In the genomic region with DNA sequence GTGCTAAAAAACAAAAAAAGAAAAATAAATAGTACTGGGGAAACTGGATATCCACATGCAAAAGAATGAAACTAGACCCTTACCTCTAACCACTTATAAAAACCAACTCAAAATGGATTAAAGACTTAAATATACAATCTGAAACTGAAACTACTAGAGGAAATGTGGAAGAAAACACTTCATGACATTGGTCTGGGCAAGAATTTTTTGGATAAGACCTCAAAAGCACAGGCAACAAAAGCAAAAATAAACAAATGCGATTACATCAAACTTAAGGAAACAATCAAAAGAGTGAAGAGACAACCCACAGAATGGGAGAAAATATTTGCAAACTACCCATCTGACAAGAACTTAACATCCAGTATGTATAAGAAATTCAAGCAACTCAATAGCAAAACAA, we compare ENCODE assay signal across 1 cellular context.
TF ChIP-seq lines count a peak whose summit lies in the region.

No MANE protein-coding gene starts in this region.

TF ChIP-seq in IMR-90, 13 proteins besides CTCF, POLR2A, EP300 and RAD21:
- TF ChIP-seq MAFK (IDR thresholded peaks at IDR 0.05; ENCODE audit: low read depth, low read length) = no peak
- TF ChIP-seq FOS (IDR thresholded peaks at IDR 0.05; ENCODE audit: low read depth, low read length) = no peak
- no peak for TF ChIP-seq SMC3 (IDR thresholded peaks at IDR 0.05; ENCODE audit: low read depth, low read length)
- no peak for TF ChIP-seq CEBPB (IDR thresholded peaks at IDR 0.05; ENCODE audit: low read depth, low read length)
- TF ChIP-seq CHD1 (IDR thresholded peaks at IDR 0.05; ENCODE audit: low read depth, low read length) = no peak
- TF ChIP-seq, protein P1, sequence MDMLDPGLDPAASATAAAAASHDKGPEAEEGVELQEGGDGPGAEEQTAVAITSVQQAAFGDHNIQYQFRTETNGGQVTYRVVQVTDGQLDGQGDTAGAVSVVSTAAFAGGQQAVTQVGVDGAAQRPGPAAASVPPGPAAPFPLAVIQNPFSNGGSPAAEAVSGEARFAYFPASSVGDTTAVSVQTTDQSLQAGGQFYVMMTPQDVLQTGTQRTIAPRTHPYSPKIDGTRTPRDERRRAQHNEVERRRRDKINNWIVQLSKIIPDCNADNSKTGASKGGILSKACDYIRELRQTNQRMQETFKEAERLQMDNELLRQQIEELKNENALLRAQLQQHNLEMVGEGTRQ (IDR thresholded peaks at IDR 0.05; ENCODE audit: low read depth, low read length) = no peak
- TF ChIP-seq NFE2L2 (IDR thresholded peaks at IDR 0.05; ENCODE audit: low read depth, low read length) = no peak
